ENCODE assay signal across 8 cellular contexts in genomic region chr1:158095737-158096335, GRCh38.
DNase-seq lines count a peak whose midpoint lies in the region; ATAC-seq and TF ChIP-seq lines count a peak whose summit lies in the region.

No MANE protein-coding gene starts in this region.

- no peak overlapping the region for H3K4me3 Mint-ChIP-seq in CD4-positive, alpha-beta T cell
- H3K4me3 Mint-ChIP-seq in effector memory CD8-positive, alpha-beta T cell: no peak overlapping the region
- no peak overlapping the region for H3K4me3 Mint-ChIP-seq in naive thymus-derived CD4-positive, alpha-beta T cell

- POLR2A ChIA-PET in CD4-positive, alpha-beta T cell (lab: Charles Lee): no interaction called here
- POLR2A ChIA-PET in naive thymus-derived CD4-positive, alpha-beta T cell (lab: Charles Lee): no interaction called here

- intact Hi-C loops in CD4-positive, alpha-beta T cell (cut with DNase I, micrococcal nuclease): no loop called here
- intact Hi-C loops in naive thymus-derived CD4-positive, alpha-beta T cell (cut with micrococcal nuclease): loop anchor here (1.0 kb wide), 1 partner anchor 29 kb away; no protein-coding TSS in a partner anchor

- no peak overlapping the region for H3K27ac ChIP-seq in CD4-positive, alpha-beta T cell (ENCODE audit: low read depth, low read length)
- H3K27ac ChIP-seq in naive thymus-derived CD4-positive, alpha-beta T cell (ENCODE audit: low read depth, low read length): no peak overlapping the region

- H3K36me3 ChIP-seq in naive thymus-derived CD4-positive, alpha-beta T cell (ENCODE audit: control insufficient read depth in 2 of 3, insufficient read depth in 3 of 3, low read length in 3 of 3): no peaks in the 10 kb centered on the region

- peak in 2 of 10 experiments; percentile 10 to 23 for DNase-seq in CD4-positive, alpha-beta T cell
- DNase-seq in OCI-M1 (lab: John Stamatoyannopoulos, UW) (peak; percentile 29), LoVo (ENCODE audit: low spot score) (no peak)
- peak in 1 of 3 experiments; percentile 15 for DNase-seq in effector memory CD8-positive, alpha-beta T cell
- peak in 3 of 9 donors; percentile 13 to 40 (median 23) for DNase-seq in naive thymus-derived CD4-positive, alpha-beta T cell

- H3K27me3 Mint-ChIP-seq in CD4-positive, alpha-beta T cell: peaks cover 4% of the 10 kb centered on the region
- H3K27me3 Mint-ChIP-seq in effector memory CD8-positive, alpha-beta T cell: peaks cover 29 to 38% of the 10 kb centered on the region in 2 donors
- H3K27me3 Mint-ChIP-seq in naive thymus-derived CD4-positive, alpha-beta T cell: peaks cover 0 to 2% (median 0%) of the 10 kb centered on the region in 5 donors

- H3K4me1 ChIP-seq in naive thymus-derived CD4-positive, alpha-beta T cell (ENCODE audit: control insufficient read depth in 2 of 2, insufficient read depth in 2 of 2, low read length in 2 of 2): no peaks in the 10 kb centered on the region

- H3K4me3 ChIP-seq in naive thymus-derived CD4-positive, alpha-beta T cell (ENCODE audit: low read length): no peak overlapping the region

- H3K27ac Mint-ChIP-seq in CD4-positive, alpha-beta T cell: no peak overlapping the region
- no peak overlapping the region for H3K27ac Mint-ChIP-seq in effector memory CD8-positive, alpha-beta T cell
- H3K27ac Mint-ChIP-seq in naive thymus-derived CD4-positive, alpha-beta T cell: no peak overlapping the region

- peak; percentile 65 for ATAC-seq in CD4-positive, alpha-beta T cell (ENCODE audit: poor library complexity)
- ATAC-seq in GM19351 (IDR thresholded peaks at IDR 0.05; ENCODE audit: unreplicated experiment) (peak; percentile 66), HG03139 (IDR thresholded peaks at IDR 0.05; ENCODE audit: unreplicated experiment) (no peak), HG02970 (IDR thresholded peaks at IDR 0.05; ENCODE audit: low FRiP score, unreplicated experiment) (no peak)
- peak; percentile 35 for ATAC-seq in effector memory CD8-positive, alpha-beta T cell (replicated peaks)
- ATAC-seq in naive thymus-derived CD4-positive, alpha-beta T cell: peak; percentile 72

- TF ChIP-seq CTCF in CD4-positive, alpha-beta T cell (IDR thresholded peaks at IDR 0.05): peak; percentile 45

- H3K9me3 ChIP-seq in CD4-positive, alpha-beta T cell (ENCODE audit: control insufficient read depth, low read length): no peaks in the 10 kb centered on the region
- H3K9me3 ChIP-seq in naive thymus-derived CD4-positive, alpha-beta T cell (ENCODE audit: control insufficient read depth in 2 of 3, low read length in 3 of 3): no peaks in the 10 kb centered on the region

- CTCF ChIA-PET in CD4-positive, alpha-beta T cell (lab: Charles Lee): interaction anchor here (0.6 to 1.6 kb wide), 3 partner anchors 22 to 29 kb away, joined by 3 to 6 read pairs (median 4); no protein-coding TSS in a partner anchor
- CTCF ChIA-PET in naive thymus-derived CD4-positive, alpha-beta T cell (lab: Charles Lee): interaction anchor here (0.6 to 1.8 kb wide), 2 partner anchors 29 to 58 kb away, joined by 4 to 10 read pairs; no protein-coding TSS in a partner anchor

- H3K9me3 Mint-ChIP-seq in CD4-positive, alpha-beta T cell: no peaks in the 10 kb centered on the region
- H3K9me3 Mint-ChIP-seq in effector memory CD8-positive, alpha-beta T cell: no peaks in the 10 kb centered on the region
- no peaks in the 10 kb centered on the region for H3K9me3 Mint-ChIP-seq in naive thymus-derived CD4-positive, alpha-beta T cell

- H3K36me3 Mint-ChIP-seq in CD4-positive, alpha-beta T cell (ENCODE audit: low read depth): no peaks in the 10 kb centered on the region
- no peaks in the 10 kb centered on the region for H3K36me3 Mint-ChIP-seq in effector memory CD8-positive, alpha-beta T cell (ENCODE audit: insufficient read depth)
- H3K36me3 Mint-ChIP-seq in naive thymus-derived CD4-positive, alpha-beta T cell: no peaks in the 10 kb centered on the region

- no peaks in the 10 kb centered on the region for H3K27me3 ChIP-seq in CD4-positive, alpha-beta T cell (ENCODE audit: control insufficient read depth, insufficient read depth, low read length)
- no peaks in the 10 kb centered on the region for H3K27me3 ChIP-seq in naive thymus-derived CD4-positive, alpha-beta T cell (ENCODE audit: control insufficient read depth in 2 of 2, insufficient read depth in 2 of 2, low read length in 2 of 2)

- H3K4me1 Mint-ChIP-seq in CD4-positive, alpha-beta T cell (ENCODE audit: low read depth): no peaks in the 10 kb centered on the region
- H3K4me1 Mint-ChIP-seq in effector memory CD8-positive, alpha-beta T cell (ENCODE audit: low read depth in 2 of 2): no peaks in the 10 kb centered on the region
- H3K4me1 Mint-ChIP-seq in naive thymus-derived CD4-positive, alpha-beta T cell: no peaks in the 10 kb centered on the region

Comparison
In these comparisons a context has a peak if more than half of its experiments do, and no peak if none do; other contexts are left out.
1. ATAC-seq: peak in CD4-positive, alpha-beta T cell (single experiment), GM19351 (single experiment), effector memory CD8-positive, alpha-beta T cell (single experiment) and naive thymus-derived CD4-positive, alpha-beta T cell (single experiment); none in HG03139 (single experiment) and HG02970 (single experiment).
2. intact Hi-C loops: an anchor here in naive thymus-derived CD4-positive, alpha-beta T cell (1.0 kb wide); none called in CD4-positive, alpha-beta T cell.